7 cellular contexts compared by ENCODE assay signal in genomic region chr9:96382175-96382574, GRCh38. TPM values are rescaled to one million over a fixed set of nuclear protein-coding genes. Genes with fewer than 3 reads are reported as not detected.
DNase-seq lines count a peak whose midpoint lies in the region; ATAC-seq and TF ChIP-seq lines count a peak whose summit lies in the region.

No MANE protein-coding gene starts in this region.

- H3K27me3 Mint-ChIP-seq in progenitor cell of endocrine pancreas: no peaks in the 10 kb centered on the region

- H3K36me3 Mint-ChIP-seq in progenitor cell of endocrine pancreas (ENCODE audit: insufficient read depth): peaks cover 13% of the 10 kb centered on the region

- DNase-seq in EL (peak; percentile 56), MV-4-11 (lab: John Stamatoyannopoulos, UW) (peak; percentile 12), epithelial cell of esophagus (ENCODE audit: low read depth) (peak; percentile 33), progenitor cell of endocrine pancreas (ENCODE audit: low spot score, unreplicated experiment) (no peak), Ammon's horn (ENCODE audit: low spot score) (no peak)

- no peak overlapping the region for H3K4me3 ChIP-seq in epithelial cell of esophagus (ENCODE audit: low read length)

- H3K27ac Mint-ChIP-seq in progenitor cell of endocrine pancreas: no peak overlapping the region

- TF ChIP-seq CTCF in epithelial cell of esophagus (IDR thresholded peaks at IDR 0.05; ENCODE audit: insufficient read depth, low read depth, low read length, missing control alignments): no peak
- TF ChIP-seq CTCF in progenitor cell of endocrine pancreas (IDR thresholded peaks at IDR 0.05; ENCODE audit: unreplicated experiment): no peak

- no peaks in the 10 kb centered on the region for H3K9me3 Mint-ChIP-seq in progenitor cell of endocrine pancreas (ENCODE audit: low read depth)

- peak overlapping the region; percentile 82 for H3K4me3 Mint-ChIP-seq in progenitor cell of endocrine pancreas (ENCODE audit: low read depth)

- peaks cover 31% of the 10 kb centered on the region for H3K4me1 Mint-ChIP-seq in progenitor cell of endocrine pancreas (ENCODE audit: low read depth)

- ATAC-seq in HG03025 (IDR thresholded peaks at IDR 0.05; ENCODE audit: low FRiP score, unreplicated experiment): no peak
- no peak for ATAC-seq in HG02763 (IDR thresholded peaks at IDR 0.05; ENCODE audit: unreplicated experiment)

RNA-seq across cellular contexts. Expression of gene SLC35D2, which starts 1.3 kb away (rescaled TPM):
- total RNA-seq in progenitor cell of endocrine pancreas: 52.6 and 60.9 TPM in 2 replicates

RNA-seq across cellular contexts. Expression of gene ZNF367, which starts 36.0 kb away (rescaled TPM):
- 5.3 and 5.7 TPM in 2 replicates for total RNA-seq in progenitor cell of endocrine pancreas

Comparison
In these comparisons a context has a peak if more than half of its experiments do, and no peak if none do; other contexts are left out.
1. DNase-seq: peak in EL (single experiment), MV-4-11 (single experiment) and epithelial cell of esophagus (single experiment); none in progenitor cell of endocrine pancreas (single experiment) and Ammon's horn (single experiment).